In genomic region chr17:6080711-6081430, GRCh38 we compare ENCODE assay signal across 10 cellular contexts. TPM values are rescaled to one million over a fixed set of nuclear protein-coding genes. Genes with fewer than 3 reads are reported as not detected.
"Had no signal": no experiment of that assay in that cellular context is flagged by ENCODE, and none has a peak within 500 bp of the region (broad histone marks: within the 10 kb centered on the region; RNA-seq: fewer than 3 reads in every experiment).

No MANE protein-coding gene starts in this region.

- H3K36me3 ChIP-seq: HAP-1 had no signal

- ATAC-seq: HCT116, K562 had no signal

- DNase-seq: GM23248, GOT3, H7, HFFc6, IMR-90, KG1 had no signal

- H3K4me3 Mint-ChIP-seq: HFFc6 had no signal

- H3K27ac ChIP-seq: GM23248, HL-60 had no signal

- H3K4me3 ChIP-seq: GM23248, HAP-1, K562 had no signal

- H3K27ac Mint-ChIP-seq: HFFc6 had no signal

- H2AFZ ChIP-seq: GM23248 had no signal

- H3K9me3 ChIP-seq: HAP-1 had no signal

- H3K9me3 Mint-ChIP-seq: HFFc6 had no signal

RNA-seq across cellular contexts. Expression of gene WSCD1, which starts 10.7 kb away (rescaled TPM):
- total RNA-seq: HFFc6, IMR-90, K562 had no signal
